In genomic region chr15:74995779-74996765, GRCh38 we compare ENCODE assay signal across 1 cellular context.
TF ChIP-seq lines count a peak whose summit lies in the region.

No MANE protein-coding gene starts in this region.

TF ChIP-seq in HCT116, 20 proteins besides CTCF, POLR2A, EP300 and RAD21:
- no peak for TF ChIP-seq REST (IDR thresholded peaks at IDR 0.05; ENCODE audit: low read depth)
- TF ChIP-seq POLR2AphosphoS5 (IDR thresholded peaks at IDR 0.05; ENCODE audit: low read depth, low read length) = no peak
- no peak for TF ChIP-seq TCF7L2 (IDR thresholded peaks at IDR 0.05; ENCODE audit: borderline replicate concordance, extremely low read depth, insufficient read depth, insufficient read length)
- no peak for TF ChIP-seq SRF (IDR thresholded peaks at IDR 0.05; ENCODE audit: low read depth)
- TF ChIP-seq SP1 (IDR thresholded peaks at IDR 0.05; ENCODE audit: low read depth) = no peak
- no peak for TF ChIP-seq ELF1 (IDR thresholded peaks at IDR 0.05; ENCODE audit: borderline replicate concordance, low read depth)
